ENCODE assay signal across 8 cellular contexts in the genomic region with DNA sequence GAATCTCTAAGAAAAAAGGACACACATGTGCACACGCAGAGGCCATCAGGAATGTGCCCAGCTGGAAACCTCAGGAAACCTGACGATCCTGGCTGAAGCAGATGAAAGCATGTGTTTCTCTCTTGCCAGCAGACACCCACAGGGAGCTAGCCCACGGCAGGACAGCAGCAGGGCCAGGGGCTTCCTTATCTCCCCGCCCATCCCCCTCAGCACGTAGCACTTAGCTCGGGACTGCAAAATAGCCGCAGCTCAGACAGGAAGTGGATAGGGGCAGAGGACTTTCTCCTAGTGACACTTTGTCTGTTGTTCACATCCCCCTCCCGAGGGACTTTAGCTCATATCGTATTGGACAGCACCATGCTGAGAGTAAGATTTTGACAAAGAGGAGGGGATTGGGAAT.
DNase-seq lines count a peak whose midpoint lies in the region; ATAC-seq, FAIRE-seq and TF ChIP-seq lines count a peak whose summit lies in the region.

No MANE protein-coding gene starts in this region.

- FAIRE-seq in small intestine (lab: Jason Lieb, UNC) = no peak

- in situ Hi-C loops in G401 (cut with HindIII; ENCODE audit: low sequenced_read_pairs) = no loop called here

- no peak for TF ChIP-seq CTCF in mesothelial cell of epicardium (IDR thresholded peaks at IDR 0.05; ENCODE audit: unreplicated experiment)

- no peaks in the 10 kb centered on the region for H3K9me3 ChIP-seq in small intestine (ENCODE audit: control insufficient read depth, low read depth)

- peaks cover 81% of the 10 kb centered on the region for H3K4me1 Mint-ChIP-seq in activated naive CD8-positive, alpha-beta T cell treated with anti-CD3 and anti-CD28 coated beads, Interleukin-2, amount 10 ng/mL, durations not matched to agents 7 days and 5 days
- H3K4me1 Mint-ChIP-seq in mesothelial cell of epicardium = peaks cover 16% of the 10 kb centered on the region

- peak overlapping the region in 1 of 2 donors; percentile 83 for H3K27ac ChIP-seq in small intestine (ENCODE audit: low read depth in 1 of 2, low read length in 1 of 2)

- WGBS in small intestine, 3 donors = 49 to 85% (median 58%) methylated on average over 9 of the region's 9 CpGs

- POLR2A ChIA-PET in activated naive CD8-positive, alpha-beta T cell treated with anti-CD3 and anti-CD28 coated beads, Interleukin-2, amount 10 ng/mL, durations not matched to agents 7 days and 5 days (lab: Charles Lee) = interaction anchor here (0.6 to 5.2 kb wide), 10 partner anchors 9 to 182 kb away, joined by 3 to 125 read pairs (median 4); a partner anchor contains a TSS

- H3K27ac Mint-ChIP-seq in activated naive CD8-positive, alpha-beta T cell treated with anti-CD3 and anti-CD28 coated beads, Interleukin-2, amount 10 ng/mL, durations not matched to agents 7 days and 5 days = peak overlapping the region; percentile 83
- peak overlapping the region; percentile 60 for H3K27ac Mint-ChIP-seq in mesothelial cell of epicardium

- DNase-seq in ELF-1 (ENCODE audit: low read depth, low spot score) (peak; percentile 73), mesothelial cell of epicardium (ENCODE audit: low spot score in 2 of 2, unreplicated experiment in 2 of 2) (no peak), G401 (ENCODE audit: low spot score) (no peak), small intestine (no peak)
- DNase-seq in activated naive CD8-positive, alpha-beta T cell treated with anti-CD3 and anti-CD28 coated beads, Interleukin-2, amount 10 ng/mL, durations not matched to agents 7 days and 5 days = no peak

- no peak overlapping the region for H3K4me3 ChIP-seq in small intestine (ENCODE audit: low read depth in 1 of 2, low read length in 2 of 2)

- H3K4me3 Mint-ChIP-seq in activated naive CD8-positive, alpha-beta T cell treated with anti-CD3 and anti-CD28 coated beads, Interleukin-2, amount 10 ng/mL, durations not matched to agents 7 days and 5 days = peak overlapping the region; percentile 71
- H3K4me3 Mint-ChIP-seq in mesothelial cell of epicardium = no peak overlapping the region

- peaks cover 4 to 9% of the 10 kb centered on the region in 2 donors for H3K36me3 ChIP-seq in small intestine (ENCODE audit: control insufficient read depth in 2 of 2, insufficient read depth in 2 of 2, low read length in 2 of 2)

- H3K27me3 Mint-ChIP-seq in activated naive CD8-positive, alpha-beta T cell treated with anti-CD3 and anti-CD28 coated beads, Interleukin-2, amount 10 ng/mL, durations not matched to agents 7 days and 5 days = no peaks in the 10 kb centered on the region
- no peaks in the 10 kb centered on the region for H3K27me3 Mint-ChIP-seq in mesothelial cell of epicardium (ENCODE audit: low read depth)

- ATAC-seq in HG03354 (IDR thresholded peaks at IDR 0.05; ENCODE audit: poor library complexity, severe bottlenecking, unreplicated experiment) (peak; percentile 17), GM18873 (IDR thresholded peaks at IDR 0.05; ENCODE audit: low FRiP score, unreplicated experiment) (no peak), GM19023 (IDR thresholded peaks at IDR 0.05; ENCODE audit: unreplicated experiment) (no peak)
- peak; percentile 9 for ATAC-seq in activated naive CD8-positive, alpha-beta T cell treated with anti-CD3 and anti-CD28 coated beads, Interleukin-2, amount 10 ng/mL, durations not matched to agents 7 days and 5 days (ENCODE audit: low read depth)

- H3K4me1 ChIP-seq in small intestine (ENCODE audit: control insufficient read depth in 2 of 2, insufficient read depth in 1 of 2, low read depth in 1 of 2, low read length in 1 of 2) = peaks cover 0 to 4% of the 10 kb centered on the region in 2 donors

- peaks cover 53% of the 10 kb centered on the region for H3K36me3 Mint-ChIP-seq in activated naive CD8-positive, alpha-beta T cell treated with anti-CD3 and anti-CD28 coated beads, Interleukin-2, amount 10 ng/mL, durations not matched to agents 7 days and 5 days
- no peaks in the 10 kb centered on the region for H3K36me3 Mint-ChIP-seq in mesothelial cell of epicardium

- no peaks in the 10 kb centered on the region for H3K27me3 ChIP-seq in small intestine (ENCODE audit: control insufficient read depth in 2 of 2, insufficient read depth in 2 of 2, low read length in 2 of 2)

- peaks cover 4% of the 10 kb centered on the region for H3K9me3 Mint-ChIP-seq in activated naive CD8-positive, alpha-beta T cell treated with anti-CD3 and anti-CD28 coated beads, Interleukin-2, amount 10 ng/mL, durations not matched to agents 7 days and 5 days
- H3K9me3 Mint-ChIP-seq in mesothelial cell of epicardium = no peaks in the 10 kb centered on the region

Comparison
In these comparisons a context has a peak if more than half of its experiments do, and no peak if none do; other contexts are left out.
1. ATAC-seq: peak in HG03354 (single experiment) and activated naive CD8-positive, alpha-beta T cell treated with anti-CD3 and anti-CD28 coated beads, Interleukin-2, amount 10 ng/mL, durations not matched to agents 7 days and 5 days (single experiment); none in GM18873 (single experiment) and GM19023 (single experiment).